13 cellular contexts compared by ENCODE assay signal in the genomic region with DNA sequence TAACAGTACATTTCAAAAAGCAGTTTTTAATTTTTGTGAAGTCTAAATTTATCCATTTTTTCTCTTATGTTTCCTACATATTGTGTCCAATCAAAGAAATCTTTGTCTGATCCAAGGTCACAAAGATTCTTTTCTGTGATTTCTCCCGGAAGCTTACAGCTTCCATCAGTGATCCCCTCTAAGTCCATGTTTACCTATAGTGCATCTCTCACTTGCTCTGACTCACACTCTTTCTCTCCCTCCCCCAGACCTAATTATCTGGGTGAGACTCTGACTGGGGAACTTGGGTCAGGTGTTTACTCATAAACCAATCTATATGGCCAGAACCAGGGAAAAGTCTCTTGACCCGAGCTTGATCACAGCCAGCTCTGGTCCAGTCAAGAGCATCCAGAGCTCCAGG.
A peak's percentile ranks its signal among the peaks of the same experiment; 100 is the strongest.
DNase-seq lines count a peak whose midpoint lies in the region; TF ChIP-seq lines count a peak whose summit lies in the region.
"Had no signal": no experiment of that assay in that cellular context is flagged by ENCODE, and none has a peak within 500 bp of the region (broad histone marks: within the 10 kb centered on the region; RNA-seq: fewer than 3 reads in every experiment).

No MANE protein-coding gene starts in this region.

- H3K4me1 ChIP-seq in SJCRH30 = peaks cover 21% of the 10 kb centered on the region
- H3K4me1 ChIP-seq in stomach smooth muscle (ENCODE audit: control insufficient read depth, insufficient read depth, low read length) = peaks cover 37% of the 10 kb centered on the region
- H3K4me1 ChIP-seq: BE2C had no signal

- no peaks in the 10 kb centered on the region for H3K27me3 ChIP-seq in SJCRH30
- H3K27me3 ChIP-seq in stomach smooth muscle (ENCODE audit: control insufficient read depth in 1 of 2, insufficient read depth in 2 of 2, low read length in 2 of 2) = no peaks in the 10 kb centered on the region
- H3K27me3 ChIP-seq: BE2C had no signal

- no peak overlapping the region for H3K4me3 Mint-ChIP-seq in Calu3 (ENCODE audit: low read depth, unreplicated experiment)
- H3K4me3 Mint-ChIP-seq: CD4-positive, CD25-positive, alpha-beta regulatory T cell had no signal

- no peak for TF ChIP-seq CTCF in Calu3 (IDR thresholded peaks at IDR 0.05; ENCODE audit: unreplicated experiment)

- H3K27me3 Mint-ChIP-seq in Calu3 (ENCODE audit: unreplicated experiment) = no peaks in the 10 kb centered on the region

- CTCF ChIA-PET in Calu3 (lab: Charles Lee) = no interaction called here

- intact Hi-C loops in Calu3 (cut with micrococcal nuclease; ENCODE audit: unreplicated experiment) = no loop called here

- H3K27ac ChIP-seq in SJCRH30 (peak overlapping the region; percentile 10; the same call in 1 of the 2 replicates), stomach smooth muscle (ENCODE audit: low read length) (peak overlapping the region; percentile 77)

- H3K4me1 Mint-ChIP-seq in Calu3 (ENCODE audit: low read depth, unreplicated experiment) = peaks cover 33% of the 10 kb centered on the region
- H3K4me1 Mint-ChIP-seq: CD4-positive, CD25-positive, alpha-beta regulatory T cell had no signal

- peak; percentile 54 for DNase-seq in COLO829 (ENCODE audit: low spot score)
- no peak for DNase-seq in Calu3
- DNase-seq in SJCRH30 = no peak
- no peak for DNase-seq in HPDE6-E6E7 (ENCODE audit: extremely low spot score)
- no peak for DNase-seq in stimulated activated naive CD4-positive, alpha-beta T cell treated with Interleukin-2 at 50 U/mL for 16 hours (lab: John Stamatoyannopoulos, UW)
- DNase-seq: ACHN; BE2C; C1 segment of cervical spinal cord; CD4-positive, CD25-positive, alpha-beta regulatory T cell; IMR-90 had no signal

- H3K27ac Mint-ChIP-seq in Calu3 (ENCODE audit: unreplicated experiment) = peak overlapping the region; percentile 62
- H3K27ac Mint-ChIP-seq: CD4-positive, CD25-positive, alpha-beta regulatory T cell had no signal

- H3K36me3 ChIP-seq in SJCRH30 (no peaks in the 10 kb centered on the region), stomach smooth muscle (ENCODE audit: control insufficient read depth in 2 of 2, insufficient read depth in 2 of 2, low read length in 2 of 2) (no peaks in the 10 kb centered on the region)
- H3K36me3 ChIP-seq: BE2C, HAP-1 had no signal

- H3K9ac ChIP-seq in stomach smooth muscle (ENCODE audit: low read length in 2 of 2) = no peak overlapping the region

- BruUV-seq in Calu3 (replicated peaks; lab: Mats Ljungman, UMichigan) = no TSS peak

- no peaks in the 10 kb centered on the region for H3K36me3 Mint-ChIP-seq in Calu3 (ENCODE audit: insufficient read depth, unreplicated experiment)
- H3K36me3 Mint-ChIP-seq: CD4-positive, CD25-positive, alpha-beta regulatory T cell had no signal

- peaks cover 4% of the 10 kb centered on the region for H3K9me3 Mint-ChIP-seq in Calu3 (ENCODE audit: low read depth, unreplicated experiment)

- H3K9me3 ChIP-seq in SJCRH30 (replicated peaks) (no peaks in the 10 kb centered on the region), stomach smooth muscle (ENCODE audit: control insufficient read depth in 2 of 2, low read length in 2 of 2) (no peaks in the 10 kb centered on the region)
- H3K9me3 ChIP-seq: BE2C, HAP-1 had no signal

- no peak overlapping the region for H3K4me3 ChIP-seq in SJCRH30
- no peak overlapping the region for H3K4me3 ChIP-seq in stomach smooth muscle (ENCODE audit: low read length in 2 of 2)
- H3K4me3 ChIP-seq: HAP-1, K562 had no signal
